ENCODE assay signal across 19 cellular contexts in genomic region chr19:1998712-1999708, GRCh38. TPM values are rescaled to one million over a fixed set of nuclear protein-coding genes. Genes with fewer than 3 reads are reported as not detected.
DNase-seq lines count a peak whose midpoint lies in the region; ATAC-seq and TF ChIP-seq lines count a peak whose summit lies in the region.
"Had no signal": no experiment of that assay in that cellular context is flagged by ENCODE, and none has a peak within 500 bp of the region (broad histone marks: within the 10 kb centered on the region; RNA-seq: fewer than 3 reads in every experiment).

No MANE protein-coding gene starts in this region.

- H3K27ac Mint-ChIP-seq in activated CD8-positive, alpha-beta T cell treated with anti-CD3 and anti-CD28 coated beads, Interleukin-2, amount 10 ng/mL, durations not matched to agents 7 days and 5 days: no peak overlapping the region
- no peak overlapping the region for H3K27ac Mint-ChIP-seq in activated CD8-positive, alpha-beta T cell treated with anti-CD3 and anti-CD28 coated beads for 36 hours
- no peak overlapping the region for H3K27ac Mint-ChIP-seq in stimulated activated effector memory CD8-positive, alpha-beta T cell treated with anti-CD3 and anti-CD28 coated beads, Interleukin-12 subunit alpha, Interleukin-12 subunit beta, amount 100 ng/mL, for 72 hours

- peaks cover 18% of the 10 kb centered on the region for H3K36me3 Mint-ChIP-seq in activated CD8-positive, alpha-beta T cell treated with anti-CD3 and anti-CD28 coated beads, Interleukin-2, amount 10 ng/mL, durations not matched to agents 7 days and 5 days (ENCODE audit: low read depth)
- peaks cover 10% of the 10 kb centered on the region for H3K36me3 Mint-ChIP-seq in activated CD8-positive, alpha-beta T cell treated with anti-CD3 and anti-CD28 coated beads for 36 hours (ENCODE audit: low read depth)
- H3K36me3 Mint-ChIP-seq in stimulated activated effector memory CD8-positive, alpha-beta T cell treated with anti-CD3 and anti-CD28 coated beads, Interleukin-12 subunit alpha, Interleukin-12 subunit beta, amount 100 ng/mL, for 72 hours: peaks cover 51% of the 10 kb centered on the region
- H3K36me3 Mint-ChIP-seq: IgD-negative memory B cell had no signal

- CTCF ChIA-PET in activated CD8-positive, alpha-beta T cell treated with anti-CD3 and anti-CD28 coated beads, Interleukin-2, amount 10 ng/mL, durations not matched to agents 7 days and 5 days (lab: Charles Lee): no interaction called here
- CTCF ChIA-PET in activated CD8-positive, alpha-beta T cell treated with anti-CD3 and anti-CD28 coated beads for 36 hours (lab: Charles Lee): interaction anchor here (1.3 kb wide), 1 partner anchor 54 kb away, joined by 3 read pairs; no protein-coding TSS in a partner anchor
- CTCF ChIA-PET in HEK293 (lab: Yijun Ruan, JAX): interaction anchor here (0.9 to 1.5 kb wide), 2 partner anchors 21 to 101 kb away, joined by 3 to 6 read pairs; no protein-coding TSS in a partner anchor

- TF ChIP-seq CTCF in activated CD8-positive, alpha-beta T cell treated with anti-CD3 and anti-CD28 coated beads for 36 hours (IDR thresholded peaks at IDR 0.05): no peak
- TF ChIP-seq CTCF in HEK293 (tag by site-specific recombination; IDR thresholded peaks at IDR 0.05): no peak

- POLR2A ChIA-PET in activated CD8-positive, alpha-beta T cell treated with anti-CD3 and anti-CD28 coated beads, Interleukin-2, amount 10 ng/mL, durations not matched to agents 7 days and 5 days (lab: Charles Lee): no interaction called here
- POLR2A ChIA-PET in activated CD8-positive, alpha-beta T cell treated with anti-CD3 and anti-CD28 coated beads for 36 hours (lab: Charles Lee): no interaction called here
- POLR2A ChIA-PET in HEK293 (lab: Yijun Ruan, JAX): no interaction called here

- H3K9me3 ChIP-seq in HEK293 (ENCODE audit: control insufficient read depth, insufficient read depth, low read depth, low read length): no peaks in the 10 kb centered on the region
- H3K9me3 ChIP-seq: MG63 had no signal

- peaks cover 33 to 58% of the 10 kb centered on the region in 2 experiments for H3K36me3 ChIP-seq in HEK293 (ENCODE audit: control insufficient read depth in 2 of 2, insufficient read depth in 1 of 2, low read length in 2 of 2)
- H3K36me3 ChIP-seq: MG63 had no signal

- H3K9me3 Mint-ChIP-seq in activated CD8-positive, alpha-beta T cell treated with anti-CD3 and anti-CD28 coated beads, Interleukin-2, amount 10 ng/mL, durations not matched to agents 7 days and 5 days (ENCODE audit: insufficient read depth): no peaks in the 10 kb centered on the region
- no peaks in the 10 kb centered on the region for H3K9me3 Mint-ChIP-seq in activated CD8-positive, alpha-beta T cell treated with anti-CD3 and anti-CD28 coated beads for 36 hours
- H3K9me3 Mint-ChIP-seq in stimulated activated effector memory CD8-positive, alpha-beta T cell treated with anti-CD3 and anti-CD28 coated beads, Interleukin-12 subunit alpha, Interleukin-12 subunit beta, amount 100 ng/mL, for 72 hours: no peaks in the 10 kb centered on the region
- H3K9me3 Mint-ChIP-seq: IgD-negative memory B cell had no signal

- DNase-seq in activated CD8-positive, alpha-beta T cell treated with anti-CD3 and anti-CD28 coated beads, Interleukin-2, amount 10 ng/mL, durations not matched to agents 7 days and 5 days: no peak
- DNase-seq in activated CD8-positive, alpha-beta T cell treated with anti-CD3 and anti-CD28 coated beads for 36 hours: no peak
- DNase-seq in stimulated activated effector memory CD8-positive, alpha-beta T cell treated with anti-CD3 and anti-CD28 coated beads, Interleukin-12 subunit alpha, Interleukin-12 subunit beta, amount 100 ng/mL, for 72 hours (ENCODE audit: low spot score in 2 of 2): no peak
- DNase-seq in activated CD4-positive, alpha-beta T cell treated with anti-CD3 and anti-CD28 coated beads for 48 hours: no peak
- DNase-seq in central memory CD4-positive, alpha-beta T cell: no peak
- DNase-seq: 8988T; DMS 273 treated with DMSO at 0.1 percent for 48 hours; Kasumi-1; MG63; NCI-H1092 treated with DMSO at 0.1 percent for 48 hours; NCI-H2081; NCI-H748 treated with DMSO at 0.1 percent for 48 hours; NK-92 treated with Interleukin-12 subunit alpha and Interleukin-12 subunit beta, amount 100 ng/mL, for 24 hours; RPMI8226 had no signal

- no peak overlapping the region for H3K27ac ChIP-seq in HEK293 (ENCODE audit: extremely low read depth, low read depth, low read length)
- H3K27ac ChIP-seq: HL-60 had no signal

- no peaks in the 10 kb centered on the region for H3K4me1 ChIP-seq in HEK293 (ENCODE audit: control insufficient read depth, insufficient read depth, low read length)

- no peaks in the 10 kb centered on the region for H3K4me1 Mint-ChIP-seq in activated CD8-positive, alpha-beta T cell treated with anti-CD3 and anti-CD28 coated beads, Interleukin-2, amount 10 ng/mL, durations not matched to agents 7 days and 5 days (ENCODE audit: low read depth)
- H3K4me1 Mint-ChIP-seq in activated CD8-positive, alpha-beta T cell treated with anti-CD3 and anti-CD28 coated beads for 36 hours (ENCODE audit: low read depth): peaks cover 3% of the 10 kb centered on the region
- H3K4me1 Mint-ChIP-seq in stimulated activated effector memory CD8-positive, alpha-beta T cell treated with anti-CD3 and anti-CD28 coated beads, Interleukin-12 subunit alpha, Interleukin-12 subunit beta, amount 100 ng/mL, for 72 hours: peaks cover 14% of the 10 kb centered on the region

- no peak overlapping the region for H3K4me3 ChIP-seq in HEK293 (ENCODE audit: low read depth, low read length)
- H3K4me3 ChIP-seq: MG63 had no signal

- no peaks in the 10 kb centered on the region for H3K27me3 Mint-ChIP-seq in activated CD8-positive, alpha-beta T cell treated with anti-CD3 and anti-CD28 coated beads, Interleukin-2, amount 10 ng/mL, durations not matched to agents 7 days and 5 days (ENCODE audit: low read depth)
- H3K27me3 Mint-ChIP-seq in activated CD8-positive, alpha-beta T cell treated with anti-CD3 and anti-CD28 coated beads for 36 hours: no peaks in the 10 kb centered on the region
- H3K27me3 Mint-ChIP-seq: IgD-negative memory B cell had no signal

- H3K4me3 Mint-ChIP-seq in activated CD8-positive, alpha-beta T cell treated with anti-CD3 and anti-CD28 coated beads, Interleukin-2, amount 10 ng/mL, durations not matched to agents 7 days and 5 days: no peak overlapping the region
- H3K4me3 Mint-ChIP-seq in activated CD8-positive, alpha-beta T cell treated with anti-CD3 and anti-CD28 coated beads for 36 hours: no peak overlapping the region
- H3K4me3 Mint-ChIP-seq in stimulated activated effector memory CD8-positive, alpha-beta T cell treated with anti-CD3 and anti-CD28 coated beads, Interleukin-12 subunit alpha, Interleukin-12 subunit beta, amount 100 ng/mL, for 72 hours: no peak overlapping the region

- ATAC-seq in activated CD8-positive, alpha-beta T cell treated with anti-CD3 and anti-CD28 coated beads, Interleukin-2, amount 10 ng/mL, durations not matched to agents 7 days and 5 days: peak; percentile 15
- ATAC-seq in activated CD8-positive, alpha-beta T cell treated with anti-CD3 and anti-CD28 coated beads for 36 hours: no peak
- peak; percentile 22 for ATAC-seq in esophagus mucosa
- ATAC-seq in stimulated activated effector memory CD8-positive, alpha-beta T cell treated with anti-CD3 and anti-CD28 coated beads, Interleukin-12 subunit alpha, Interleukin-12 subunit beta, amount 100 ng/mL, for 72 hours: peak; percentile 13
- ATAC-seq in HG02798 (IDR thresholded peaks at IDR 0.05; ENCODE audit: poor library complexity, unreplicated experiment): no peak

- intact Hi-C loops in activated CD8-positive, alpha-beta T cell treated with anti-CD3 and anti-CD28 coated beads for 36 hours (cut with micrococcal nuclease): no loop called here

TF ChIP-seq in HEK293, 187 proteins besides CTCF, POLR2A, EP300 and RAD21 (continues in another document):
- TF ChIP-seq MZF1 (tag by site-specific recombination; IDR thresholded peaks at IDR 0.05; ENCODE audit: borderline replicate concordance) (no peak), ZNF121 (tag by site-specific recombination; IDR thresholded peaks at IDR 0.05) (peak; percentile 96), SCRT2 (tag by site-specific recombination; IDR thresholded peaks at IDR 0.05) (peak; percentile 84), SCRT1 (tag by site-specific recombination; IDR thresholded peaks at IDR 0.05; ENCODE audit: borderline replicate concordance) (0 out of 2 replicates have a peak, but pooled peaks have one; percentile 16), ZNF112 (tag by site-specific recombination; IDR thresholded peaks at IDR 0.05) (no peak), ZNF169 (tag by site-specific recombination; IDR thresholded peaks at IDR 0.05) (no peak), ZNF449 (tag by site-specific recombination; IDR thresholded peaks at IDR 0.05) (no peak), GLI2 (tag by site-specific recombination; IDR thresholded peaks at IDR 0.05; ENCODE audit: borderline replicate concordance, low read depth) (no peak), KLF7 (tag by site-specific recombination; IDR thresholded peaks at IDR 0.05; ENCODE audit: borderline replicate concordance) (no peak)

RNA-seq across cellular contexts. Expression of gene BTBD2, which starts 16.5 kb away (rescaled TPM):
- 10 to 100 TPM; 48.2 to 53.4 TPM for total RNA-seq in activated CD8-positive, alpha-beta T cell treated with anti-CD3 and anti-CD28 coated beads, Interleukin-2, amount 10 ng/mL, durations not matched to agents 7 days and 5 days
- 10 to 100 TPM; 36.5 to 44.6 TPM for total RNA-seq in activated CD8-positive, alpha-beta T cell treated with anti-CD3 and anti-CD28 coated beads for 36 hours
- total RNA-seq in esophagus mucosa: 68.6 TPM

RNA-seq across cellular contexts. Expression of gene MKNK2, which starts 52.0 kb away (rescaled TPM):
- total RNA-seq in activated CD8-positive, alpha-beta T cell treated with anti-CD3 and anti-CD28 coated beads, Interleukin-2, amount 10 ng/mL, durations not matched to agents 7 days and 5 days: 100 to 1,000 TPM; 332 to 348 TPM
- total RNA-seq in activated CD8-positive, alpha-beta T cell treated with anti-CD3 and anti-CD28 coated beads for 36 hours: 100 to 1,000 TPM; 323 to 327 TPM
- 311 TPM for total RNA-seq in esophagus mucosa

RNA-seq across cellular contexts. Expression of gene CSNK1G2, which starts 58.0 kb away (rescaled TPM):
- 100 to 1,000 TPM; 103 to 105 TPM for total RNA-seq in activated CD8-positive, alpha-beta T cell treated with anti-CD3 and anti-CD28 coated beads, Interleukin-2, amount 10 ng/mL, durations not matched to agents 7 days and 5 days
- 10 to 100 TPM; 51.9 to 57.5 TPM for total RNA-seq in activated CD8-positive, alpha-beta T cell treated with anti-CD3 and anti-CD28 coated beads for 36 hours
- total RNA-seq in esophagus mucosa: 38.8 TPM

Comparison
In these comparisons a context has a peak if more than half of its experiments do, and no peak if none do; other contexts are left out.
1. ATAC-seq: peak in activated CD8-positive, alpha-beta T cell treated with anti-CD3 and anti-CD28 coated beads, Interleukin-2, amount 10 ng/mL, durations not matched to agents 7 days and 5 days (single experiment), esophagus mucosa (single experiment) and stimulated activated effector memory CD8-positive, alpha-beta T cell treated with anti-CD3 and anti-CD28 coated beads, Interleukin-12 subunit alpha, Interleukin-12 subunit beta, amount 100 ng/mL, for 72 hours (single experiment); none in activated CD8-positive, alpha-beta T cell treated with anti-CD3 and anti-CD28 coated beads for 36 hours (single experiment) and HG02798 (single experiment).